In the genomic region with DNA sequence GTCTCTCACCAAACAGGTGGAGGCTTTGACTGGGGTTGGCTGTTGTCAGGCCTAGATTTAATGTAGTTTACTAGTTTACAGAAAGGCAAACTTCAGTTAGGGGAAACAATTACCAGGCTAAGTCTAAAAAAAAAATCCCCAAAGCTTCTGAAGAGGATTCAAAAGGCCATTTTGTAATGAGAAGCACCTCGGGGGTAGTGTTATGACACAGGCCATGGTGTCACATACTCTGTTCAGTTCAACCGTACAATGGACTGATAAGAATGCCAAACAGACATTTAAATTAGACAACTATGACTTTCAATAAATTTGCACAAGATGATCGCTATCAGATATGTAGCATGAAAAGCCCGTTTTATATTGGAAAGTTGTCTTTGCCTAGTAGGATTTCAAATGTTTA, we compare ENCODE assay signal across 15 cellular contexts.
DNase-seq lines count a peak whose midpoint lies in the region; ATAC-seq and TF ChIP-seq lines count a peak whose summit lies in the region.
"Had no signal": no experiment of that assay in that cellular context is flagged by ENCODE, and none has a peak within 500 bp of the region (broad histone marks: within the 10 kb centered on the region; RNA-seq: fewer than 3 reads in every experiment).

No MANE protein-coding gene starts in this region.

- no peak for DNase-seq in endodermal cell
- DNase-seq in effector CD4-positive, alpha-beta T cell: no peak
- DNase-seq in NCI-H524 treated with DMSO at 0.1 percent for 48 hours (lab: John Stamatoyannopoulos, UW): no peak
- DNase-seq in foreskin keratinocyte: no peak
- DNase-seq in superior temporal gyrus (ENCODE audit: extremely low spot score): no peak
- DNase-seq: activated naive CD4-positive, alpha-beta T cell treated with Interleukin-2 at 50 U/mL for 16 hours; NCI-H187; NCI-H748 treated with DMSO at 0.1 percent for 48 hours; stimulated activated CD4-positive, alpha-beta T cell treated with anti-CD3 and anti-CD28 coated beads, Interleukin-2, amount 100 ng/mL, for 24 hours had no signal

- peaks cover 6% of the 10 kb centered on the region for H3K27me3 Mint-ChIP-seq in endodermal cell (ENCODE audit: insufficient read depth)
- H3K27me3 Mint-ChIP-seq: brain had no signal

- TF ChIP-seq CTCF in endodermal cell (conservative IDR thresholded peaks at IDR 0.05): no peak
- no peak for TF ChIP-seq CTCF in foreskin keratinocyte (conservative IDR thresholded peaks at IDR 0.05)

- no peaks in the 10 kb centered on the region for H3K27me3 ChIP-seq in endodermal cell (ENCODE audit: control insufficient read depth, insufficient read depth, low read length, poor library complexity, severe bottlenecking)
- H3K27me3 ChIP-seq in foreskin keratinocyte: no peaks in the 10 kb centered on the region
- H3K27me3 ChIP-seq: SJSA1 had no signal

- H3K4me1 ChIP-seq in endodermal cell (ENCODE audit: control insufficient read depth, insufficient read depth, low read length): peaks cover 13% of the 10 kb centered on the region
- no peaks in the 10 kb centered on the region for H3K4me1 ChIP-seq in foreskin keratinocyte

- H3K9me3 ChIP-seq in endodermal cell (ENCODE audit: control insufficient read depth, low read length): no peaks in the 10 kb centered on the region
- H3K9me3 ChIP-seq: SJSA1 had no signal

- H3K27ac Mint-ChIP-seq in endodermal cell: peak overlapping the region; percentile 41
- H3K27ac Mint-ChIP-seq: brain had no signal

- H3K9ac ChIP-seq in endodermal cell (ENCODE audit: extremely low read depth, low read length, poor library complexity, severe bottlenecking): no peak overlapping the region

- no peaks in the 10 kb centered on the region for H3K36me3 ChIP-seq in endodermal cell (ENCODE audit: control insufficient read depth, insufficient read depth, low read length)
- H3K36me3 ChIP-seq: SJSA1 had no signal

- H3K36me3 Mint-ChIP-seq in endodermal cell (ENCODE audit: low read depth): no peaks in the 10 kb centered on the region

- H3K4me1 Mint-ChIP-seq in endodermal cell: peaks cover 43% of the 10 kb centered on the region
- H3K4me1 Mint-ChIP-seq: brain had no signal

- no peak overlapping the region for H3K4me3 ChIP-seq in endodermal cell (ENCODE audit: low read length)
- H3K4me3 ChIP-seq: K562, SJSA1 had no signal

- H3K27ac ChIP-seq in endodermal cell (ENCODE audit: low read depth, low read length): no peak overlapping the region
- H3K27ac ChIP-seq in foreskin keratinocyte: no peak overlapping the region
- H3K27ac ChIP-seq: SJSA1 had no signal

- no peak overlapping the region for H3K4me3 Mint-ChIP-seq in endodermal cell
- H3K4me3 Mint-ChIP-seq: brain had no signal

- 88 to 94% methylated on average over 4 of the region's 4 CpGs for WGBS in endodermal cell (ENCODE audit: insufficient coverage in 1 of 2, insufficient read length in 1 of 2), 2 experiments

- H3K9me3 Mint-ChIP-seq in endodermal cell: no peaks in the 10 kb centered on the region
- H3K9me3 Mint-ChIP-seq: brain had no signal

- ATAC-seq in GM18858 (IDR thresholded peaks at IDR 0.05; ENCODE audit: unreplicated experiment): peak; percentile 8
- ATAC-seq in GM21717 (IDR thresholded peaks at IDR 0.05; ENCODE audit: unreplicated experiment): peak; percentile 35
- peak; percentile 21 for ATAC-seq in HG03139 (IDR thresholded peaks at IDR 0.05; ENCODE audit: unreplicated experiment)
- no peak for ATAC-seq in foreskin keratinocyte
- ATAC-seq: K562 had no signal
